In the genomic region with DNA sequence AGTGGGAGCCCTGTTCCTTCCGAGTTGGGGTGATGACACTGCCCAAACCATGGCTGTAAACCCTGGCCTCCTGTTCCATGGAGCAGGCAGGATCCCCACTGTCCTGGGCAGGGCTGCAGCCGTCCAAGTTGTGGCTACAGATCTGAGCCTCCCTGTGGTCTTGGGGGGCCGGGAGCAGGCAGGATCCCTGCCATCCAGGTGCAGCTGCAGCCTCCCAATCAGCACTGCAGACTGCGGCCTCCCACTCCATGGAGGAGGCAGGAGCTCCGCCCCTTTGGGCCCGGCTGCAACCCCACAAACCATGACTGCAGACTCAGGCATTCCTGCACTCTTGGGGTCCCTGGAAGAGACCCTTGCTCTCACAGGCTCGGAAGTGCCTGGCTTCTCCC, we compare ENCODE assay signal across 1 cellular context.
TF ChIP-seq lines count a peak whose summit lies in the region.

No MANE protein-coding gene starts in this region.

TF ChIP-seq in HepG2, 621 proteins besides CTCF, POLR2A, EP300 and RAD21 (continued from another document):
- TF ChIP-seq, protein P1, sequence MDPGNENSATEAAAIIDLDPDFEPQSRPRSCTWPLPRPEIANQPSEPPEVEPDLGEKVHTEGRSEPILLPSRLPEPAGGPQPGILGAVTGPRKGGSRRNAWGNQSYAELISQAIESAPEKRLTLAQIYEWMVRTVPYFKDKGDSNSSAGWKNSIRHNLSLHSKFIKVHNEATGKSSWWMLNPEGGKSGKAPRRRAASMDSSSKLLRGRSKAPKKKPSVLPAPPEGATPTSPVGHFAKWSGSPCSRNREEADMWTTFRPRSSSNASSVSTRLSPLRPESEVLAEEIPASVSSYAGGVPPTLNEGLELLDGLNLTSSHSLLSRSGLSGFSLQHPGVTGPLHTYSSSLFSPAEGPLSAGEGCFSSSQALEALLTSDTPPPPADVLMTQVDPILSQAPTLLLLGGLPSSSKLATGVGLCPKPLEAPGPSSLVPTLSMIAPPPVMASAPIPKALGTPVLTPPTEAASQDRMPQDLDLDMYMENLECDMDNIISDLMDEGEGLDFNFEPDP (CRISPR knock-in tag; conservative IDR thresholded peaks at IDR 0.05): no peak
- TF ChIP-seq, protein P2, sequence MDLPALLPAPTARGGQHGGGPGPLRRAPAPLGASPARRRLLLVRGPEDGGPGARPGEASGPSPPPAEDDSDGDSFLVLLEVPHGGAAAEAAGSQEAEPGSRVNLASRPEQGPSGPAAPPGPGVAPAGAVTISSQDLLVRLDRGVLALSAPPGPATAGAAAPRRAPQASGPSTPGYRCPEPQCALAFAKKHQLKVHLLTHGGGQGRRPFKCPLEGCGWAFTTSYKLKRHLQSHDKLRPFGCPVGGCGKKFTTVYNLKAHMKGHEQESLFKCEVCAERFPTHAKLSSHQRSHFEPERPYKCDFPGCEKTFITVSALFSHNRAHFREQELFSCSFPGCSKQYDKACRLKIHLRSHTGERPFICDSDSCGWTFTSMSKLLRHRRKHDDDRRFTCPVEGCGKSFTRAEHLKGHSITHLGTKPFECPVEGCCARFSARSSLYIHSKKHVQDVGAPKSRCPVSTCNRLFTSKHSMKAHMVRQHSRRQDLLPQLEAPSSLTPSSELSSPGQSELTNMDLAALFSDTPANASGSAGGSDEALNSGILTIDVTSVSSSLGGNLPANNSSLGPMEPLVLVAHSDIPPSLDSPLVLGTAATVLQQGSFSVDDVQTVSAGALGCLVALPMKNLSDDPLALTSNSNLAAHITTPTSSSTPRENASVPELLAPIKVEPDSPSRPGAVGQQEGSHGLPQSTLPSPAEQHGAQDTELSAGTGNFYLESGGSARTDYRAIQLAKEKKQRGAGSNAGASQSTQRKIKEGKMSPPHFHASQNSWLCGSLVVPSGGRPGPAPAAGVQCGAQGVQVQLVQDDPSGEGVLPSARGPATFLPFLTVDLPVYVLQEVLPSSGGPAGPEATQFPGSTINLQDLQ (CRISPR knock-in tag; IDR thresholded peaks at IDR 0.05): no peak
- TF ChIP-seq PLRG1 (conservative IDR thresholded peaks at IDR 0.05) (no peak), ZNF790 (CRISPR knock-in tag; IDR thresholded peaks at IDR 0.05; ENCODE audit: borderline replicate concordance) (no peak), ZNF614 (CRISPR knock-in tag; IDR thresholded peaks at IDR 0.05; ENCODE audit: borderline replicate concordance) (no peak), TAF15 (IDR thresholded peaks at IDR 0.05; ENCODE audit: low read depth, low read length, poor library complexity, severe bottlenecking) (no peak), ZNF737 (CRISPR knock-in tag; IDR thresholded peaks at IDR 0.05; ENCODE audit: borderline replicate concordance) (no peak), ZNF879 (CRISPR knock-in tag; IDR thresholded peaks at IDR 0.05) (no peak)
